Comparison of ENCODE assay signal across 1 cellular context in the genomic region with DNA sequence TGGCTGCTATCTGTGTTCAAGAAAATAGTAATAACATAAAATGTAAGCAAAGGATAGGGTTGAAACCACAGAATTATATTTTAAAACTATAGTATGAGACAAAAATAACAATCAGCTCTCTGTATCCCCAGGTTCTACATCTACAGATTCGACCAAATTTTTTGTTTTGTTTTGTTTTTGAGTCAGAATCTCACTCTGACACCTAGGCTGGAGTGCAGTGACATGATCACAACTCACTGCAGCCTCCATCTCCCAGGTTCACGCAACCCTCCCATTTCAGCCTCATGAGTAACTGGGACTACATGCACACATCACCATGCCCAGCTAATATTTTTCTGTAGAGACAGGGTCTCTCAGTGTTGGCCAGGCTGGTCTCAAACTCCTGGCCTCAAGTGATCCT.
TF ChIP-seq lines count a peak whose summit lies in the region.

No MANE protein-coding gene starts in this region.

TF ChIP-seq in WTC11, 78 proteins besides CTCF, POLR2A, EP300 and RAD21:
- TF ChIP-seq EMX1 (CRISPR knock-in tag; IDR thresholded peaks at IDR 0.05): no peak
- no peak for TF ChIP-seq IRF1 (CRISPR knock-in tag; IDR thresholded peaks at IDR 0.05)
- TF ChIP-seq ETV6 (CRISPR knock-in tag; IDR thresholded peaks at IDR 0.05): no peak
- TF ChIP-seq, protein P1, sequence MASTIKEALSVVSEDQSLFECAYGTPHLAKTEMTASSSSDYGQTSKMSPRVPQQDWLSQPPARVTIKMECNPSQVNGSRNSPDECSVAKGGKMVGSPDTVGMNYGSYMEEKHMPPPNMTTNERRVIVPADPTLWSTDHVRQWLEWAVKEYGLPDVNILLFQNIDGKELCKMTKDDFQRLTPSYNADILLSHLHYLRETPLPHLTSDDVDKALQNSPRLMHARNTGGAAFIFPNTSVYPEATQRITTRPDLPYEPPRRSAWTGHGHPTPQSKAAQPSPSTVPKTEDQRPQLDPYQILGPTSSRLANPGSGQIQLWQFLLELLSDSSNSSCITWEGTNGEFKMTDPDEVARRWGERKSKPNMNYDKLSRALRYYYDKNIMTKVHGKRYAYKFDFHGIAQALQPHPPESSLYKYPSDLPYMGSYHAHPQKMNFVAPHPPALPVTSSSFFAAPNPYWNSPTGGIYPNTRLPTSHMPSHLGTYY (CRISPR knock-in tag; IDR thresholded peaks at IDR 0.05): no peak
- no peak for TF ChIP-seq E2F4 (CRISPR knock-in tag; IDR thresholded peaks at IDR 0.05; ENCODE audit: borderline replicate concordance, low read depth)
- no peak for TF ChIP-seq USF1 (CRISPR knock-in tag; IDR thresholded peaks at IDR 0.05)
- TF ChIP-seq JUN (CRISPR knock-in tag; IDR thresholded peaks at IDR 0.05): no peak
- TF ChIP-seq FOXK1 (CRISPR knock-in tag; IDR thresholded peaks at IDR 0.05): no peak
- TF ChIP-seq RELA (CRISPR knock-in tag; IDR thresholded peaks at IDR 0.05; ENCODE audit: borderline replicate concordance): no peak
- TF ChIP-seq, protein P2, sequence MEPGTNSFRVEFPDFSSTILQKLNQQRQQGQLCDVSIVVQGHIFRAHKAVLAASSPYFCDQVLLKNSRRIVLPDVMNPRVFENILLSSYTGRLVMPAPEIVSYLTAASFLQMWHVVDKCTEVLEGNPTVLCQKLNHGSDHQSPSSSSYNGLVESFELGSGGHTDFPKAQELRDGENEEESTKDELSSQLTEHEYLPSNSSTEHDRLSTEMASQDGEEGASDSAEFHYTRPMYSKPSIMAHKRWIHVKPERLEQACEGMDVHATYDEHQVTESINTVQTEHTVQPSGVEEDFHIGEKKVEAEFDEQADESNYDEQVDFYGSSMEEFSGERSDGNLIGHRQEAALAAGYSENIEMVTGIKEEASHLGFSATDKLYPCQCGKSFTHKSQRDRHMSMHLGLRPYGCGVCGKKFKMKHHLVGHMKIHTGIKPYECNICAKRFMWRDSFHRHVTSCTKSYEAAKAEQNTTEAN (CRISPR knock-in tag; IDR thresholded peaks at IDR 0.05): no peak
- TF ChIP-seq OVOL2 (CRISPR knock-in tag; IDR thresholded peaks at IDR 0.05; ENCODE audit: borderline replicate concordance): no peak
- no peak for TF ChIP-seq ZNF671 (CRISPR knock-in tag; IDR thresholded peaks at IDR 0.05)
- TF ChIP-seq ZNF121 (CRISPR knock-in tag; IDR thresholded peaks at IDR 0.05): no peak
- no peak for TF ChIP-seq GRHL2 (CRISPR knock-in tag; IDR thresholded peaks at IDR 0.05; ENCODE audit: insufficient replicate concordance, severe bottlenecking)
- no peak for TF ChIP-seq CREM (CRISPR knock-in tag; IDR thresholded peaks at IDR 0.05)
- TF ChIP-seq, protein P3, sequence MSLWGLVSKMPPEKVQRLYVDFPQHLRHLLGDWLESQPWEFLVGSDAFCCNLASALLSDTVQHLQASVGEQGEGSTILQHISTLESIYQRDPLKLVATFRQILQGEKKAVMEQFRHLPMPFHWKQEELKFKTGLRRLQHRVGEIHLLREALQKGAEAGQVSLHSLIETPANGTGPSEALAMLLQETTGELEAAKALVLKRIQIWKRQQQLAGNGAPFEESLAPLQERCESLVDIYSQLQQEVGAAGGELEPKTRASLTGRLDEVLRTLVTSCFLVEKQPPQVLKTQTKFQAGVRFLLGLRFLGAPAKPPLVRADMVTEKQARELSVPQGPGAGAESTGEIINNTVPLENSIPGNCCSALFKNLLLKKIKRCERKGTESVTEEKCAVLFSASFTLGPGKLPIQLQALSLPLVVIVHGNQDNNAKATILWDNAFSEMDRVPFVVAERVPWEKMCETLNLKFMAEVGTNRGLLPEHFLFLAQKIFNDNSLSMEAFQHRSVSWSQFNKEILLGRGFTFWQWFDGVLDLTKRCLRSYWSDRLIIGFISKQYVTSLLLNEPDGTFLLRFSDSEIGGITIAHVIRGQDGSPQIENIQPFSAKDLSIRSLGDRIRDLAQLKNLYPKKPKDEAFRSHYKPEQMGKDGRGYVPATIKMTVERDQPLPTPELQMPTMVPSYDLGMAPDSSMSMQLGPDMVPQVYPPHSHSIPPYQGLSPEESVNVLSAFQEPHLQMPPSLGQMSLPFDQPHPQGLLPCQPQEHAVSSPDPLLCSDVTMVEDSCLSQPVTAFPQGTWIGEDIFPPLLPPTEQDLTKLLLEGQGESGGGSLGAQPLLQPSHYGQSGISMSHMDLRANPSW (CRISPR knock-in tag; conservative IDR thresholded peaks at IDR 0.05; ENCODE audit: low read depth): no peak
- no peak for TF ChIP-seq TCF7 (CRISPR knock-in tag; IDR thresholded peaks at IDR 0.05; ENCODE audit: low read depth)
- TF ChIP-seq, protein P4, sequence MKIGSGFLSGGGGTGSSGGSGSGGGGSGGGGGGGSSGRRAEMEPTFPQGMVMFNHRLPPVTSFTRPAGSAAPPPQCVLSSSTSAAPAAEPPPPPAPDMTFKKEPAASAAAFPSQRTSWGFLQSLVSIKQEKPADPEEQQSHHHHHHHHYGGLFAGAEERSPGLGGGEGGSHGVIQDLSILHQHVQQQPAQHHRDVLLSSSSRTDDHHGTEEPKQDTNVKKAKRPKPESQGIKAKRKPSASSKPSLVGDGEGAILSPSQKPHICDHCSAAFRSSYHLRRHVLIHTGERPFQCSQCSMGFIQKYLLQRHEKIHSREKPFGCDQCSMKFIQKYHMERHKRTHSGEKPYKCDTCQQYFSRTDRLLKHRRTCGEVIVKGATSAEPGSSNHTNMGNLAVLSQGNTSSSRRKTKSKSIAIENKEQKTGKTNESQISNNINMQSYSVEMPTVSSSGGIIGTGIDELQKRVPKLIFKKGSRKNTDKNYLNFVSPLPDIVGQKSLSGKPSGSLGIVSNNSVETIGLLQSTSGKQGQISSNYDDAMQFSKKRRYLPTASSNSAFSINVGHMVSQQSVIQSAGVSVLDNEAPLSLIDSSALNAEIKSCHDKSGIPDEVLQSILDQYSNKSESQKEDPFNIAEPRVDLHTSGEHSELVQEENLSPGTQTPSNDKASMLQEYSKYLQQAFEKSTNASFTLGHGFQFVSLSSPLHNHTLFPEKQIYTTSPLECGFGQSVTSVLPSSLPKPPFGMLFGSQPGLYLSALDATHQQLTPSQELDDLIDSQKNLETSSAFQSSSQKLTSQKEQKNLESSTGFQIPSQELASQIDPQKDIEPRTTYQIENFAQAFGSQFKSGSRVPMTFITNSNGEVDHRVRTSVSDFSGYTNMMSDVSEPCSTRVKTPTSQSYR (CRISPR knock-in tag; IDR thresholded peaks at IDR 0.05): no peak
